ENCODE assay signal across 4 cellular contexts in the genomic region with DNA sequence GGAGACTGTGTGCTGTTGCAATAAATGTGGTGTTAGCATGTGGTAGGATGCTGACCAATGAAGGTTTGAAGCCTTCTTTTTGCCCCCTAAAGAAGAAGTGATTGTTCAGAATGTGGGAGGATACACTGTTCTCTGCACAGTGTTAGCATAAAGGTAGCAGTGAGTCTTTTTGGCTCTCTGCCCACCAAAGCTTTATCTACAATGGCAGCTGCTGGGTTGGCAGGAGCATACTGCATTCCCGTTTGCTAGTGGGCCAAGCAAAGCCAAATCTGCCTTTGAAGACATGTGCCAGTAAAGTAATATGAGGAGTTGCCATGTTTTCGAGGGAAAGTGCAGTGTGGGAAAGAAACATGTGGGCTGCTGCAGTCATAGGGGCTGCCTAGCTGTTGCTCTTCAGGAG. TPM values are rescaled to one million over a fixed set of nuclear protein-coding genes. Genes with fewer than 3 reads are reported as not detected.
"Had no signal": no experiment of that assay in that cellular context is flagged by ENCODE, and none has a peak within 500 bp of the region (broad histone marks: within the 10 kb centered on the region; RNA-seq: fewer than 3 reads in every experiment).

No MANE protein-coding gene starts in this region.

RNA-seq across cellular contexts. Expression of gene BPY2, which starts 56.4 kb away (rescaled TPM):
- total RNA-seq: LHCN-M2, M059J, MCF 10A, NCI-H460 had no signal
